1 cellular context compared by ENCODE assay signal in the genomic region with DNA sequence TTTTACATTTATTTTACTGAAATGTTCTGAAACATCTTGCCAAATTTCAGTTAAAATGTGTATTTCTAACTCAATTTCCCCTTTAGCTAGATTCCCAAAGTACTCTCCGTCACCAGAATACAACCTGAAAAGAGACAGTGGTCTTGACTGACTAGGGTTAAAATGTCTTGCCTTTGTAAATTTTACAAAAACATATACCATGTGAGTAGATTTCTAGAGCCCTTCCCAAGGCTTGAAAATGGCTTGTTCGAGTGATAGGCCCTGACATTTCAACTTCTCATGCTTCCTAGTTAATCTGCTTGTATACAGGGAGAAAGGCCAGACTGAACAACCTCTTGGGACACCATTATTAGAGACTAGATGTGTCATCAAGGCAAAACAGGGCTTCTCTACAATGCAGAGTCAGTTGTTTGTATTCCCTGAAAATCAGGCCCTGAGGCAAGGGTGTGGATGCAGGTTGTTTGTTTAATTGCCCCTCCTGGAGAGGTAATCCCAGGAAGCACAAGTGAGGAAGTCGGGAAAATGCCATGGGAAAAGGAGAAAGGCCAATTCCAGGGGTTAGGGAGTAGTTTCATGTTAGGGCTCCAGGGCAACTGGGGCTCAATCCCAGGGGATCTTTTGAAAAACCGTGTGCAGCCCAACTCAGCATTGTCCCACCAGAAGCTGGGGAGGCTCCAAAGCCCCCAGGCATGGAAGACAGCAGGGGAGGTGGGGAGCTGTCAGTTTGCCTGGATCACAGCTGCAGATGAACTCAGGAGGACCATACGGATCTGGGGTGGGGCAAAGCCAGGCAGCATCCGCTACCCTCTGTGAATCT.
TF ChIP-seq lines count a peak whose summit lies in the region.

No MANE protein-coding gene starts in this region.

TF ChIP-seq in HepG2, 621 proteins besides CTCF, POLR2A, EP300 and RAD21 (continued from another document):
- no peak; the same call in 1 of the 2 replicates for TF ChIP-seq AHDC1 (CRISPR knock-in tag; IDR thresholded peaks at IDR 0.05; ENCODE audit: borderline replicate concordance)
TF ChIP-seq in HepG2: peak in this region for 119.
